ENCODE assay signal across 11 cellular contexts in genomic region chr12:88237954-88238353, GRCh38.
DNase-seq lines count a peak whose midpoint lies in the region; ATAC-seq, FAIRE-seq and TF ChIP-seq lines count a peak whose summit lies in the region.
"Had no signal": no experiment of that assay in that cellular context is flagged by ENCODE, and none has a peak within 500 bp of the region (broad histone marks: within the 10 kb centered on the region; RNA-seq: fewer than 3 reads in every experiment).

No MANE protein-coding gene starts in this region.

- H3K27me3 Mint-ChIP-seq in astrocyte (ENCODE audit: low read depth, unreplicated experiment) = no peaks in the 10 kb centered on the region

- peak overlapping the region; percentile 61 for H2AFZ ChIP-seq in astrocyte (ENCODE audit: low read depth, low read length)

- H3K4me3 ChIP-seq in astrocyte (ENCODE audit: insufficient read depth, low read depth, low read length) = no peak overlapping the region
- H3K4me3 ChIP-seq: BLaER1 had no signal

- no peak for TF ChIP-seq CTCF in astrocyte (IDR thresholded peaks at IDR 0.05; ENCODE audit: insufficient read depth, low read depth, low read length)

- H3K9me3 ChIP-seq in astrocyte (ENCODE audit: insufficient read depth, low read depth, low read length) = no peaks in the 10 kb centered on the region
- H3K9me3 ChIP-seq: BLaER1 had no signal

- H3K9ac ChIP-seq in astrocyte (ENCODE audit: low read length) = no peak overlapping the region
- H3K9ac ChIP-seq: BLaER1 had no signal

- H3K4me2 ChIP-seq in astrocyte (ENCODE audit: low read length) = peak overlapping the region; percentile 45
- H3K4me2 ChIP-seq: BLaER1 had no signal

- H3K27ac Mint-ChIP-seq in activated naive CD4-positive, alpha-beta T cell treated with anti-CD3 and anti-CD28 coated beads, Interleukin-2, amount 50 U/mL, for 72 hours = peak overlapping the region; percentile 17 to 64
- peak overlapping the region; percentile 77 for H3K27ac Mint-ChIP-seq in astrocyte (ENCODE audit: unreplicated experiment)
- H3K27ac Mint-ChIP-seq: activated CD4-positive, alpha-beta T cell treated with anti-CD3 and anti-CD28 coated beads, Interleukin-2, amount 10 ng/mL, durations not matched to agents 7 days and 5 days had no signal

- no peaks in the 10 kb centered on the region for H4K20me1 ChIP-seq in astrocyte (ENCODE audit: insufficient read depth, low read length)
- H4K20me1 ChIP-seq: BLaER1 had no signal

- no peaks in the 10 kb centered on the region for H3K27me3 ChIP-seq in astrocyte (ENCODE audit: insufficient read depth, low read length)
- H3K27me3 ChIP-seq: BLaER1 had no signal

- H3K4me3 Mint-ChIP-seq in astrocyte (ENCODE audit: unreplicated experiment) = no peak overlapping the region
- H3K4me3 Mint-ChIP-seq: activated CD4-positive, alpha-beta T cell treated with anti-CD3 and anti-CD28 coated beads, Interleukin-2, amount 10 ng/mL, durations not matched to agents 7 days and 5 days had no signal

- FAIRE-seq in astrocyte (lab: Jason Lieb, UNC) = no peak

- peaks cover 14% of the 10 kb centered on the region for H3K4me1 ChIP-seq in astrocyte (ENCODE audit: insufficient read depth, low read length)
- H3K4me1 ChIP-seq: BLaER1 had no signal

- peaks cover 32% of the 10 kb centered on the region for H3K4me1 Mint-ChIP-seq in astrocyte (ENCODE audit: low read depth, unreplicated experiment)

- H3K79me2 ChIP-seq in astrocyte (ENCODE audit: insufficient read depth, low read length) = no peaks in the 10 kb centered on the region

- peaks cover 0 to 14% of the 10 kb centered on the region in 2 donors for H3K36me3 Mint-ChIP-seq in activated naive CD4-positive, alpha-beta T cell treated with anti-CD3 and anti-CD28 coated beads, Interleukin-2, amount 50 U/mL, for 72 hours
- no peaks in the 10 kb centered on the region for H3K36me3 Mint-ChIP-seq in astrocyte (ENCODE audit: low read depth, unreplicated experiment)

- H3K36me3 ChIP-seq in astrocyte (ENCODE audit: insufficient read depth, low read length) = no peaks in the 10 kb centered on the region
- H3K36me3 ChIP-seq: BLaER1 had no signal

- H3K27ac ChIP-seq in astrocyte (ENCODE audit: low read depth, low read length) = peak overlapping the region; percentile 53
- H3K27ac ChIP-seq: BLaER1 had no signal

- DNase-seq in activated naive CD4-positive, alpha-beta T cell treated with anti-CD3 and anti-CD28 coated beads, Interleukin-2, amount 50 U/mL, for 72 hours (ENCODE audit: low spot score in 2 of 2) = no peak
- DNase-seq in activated naive CD4-positive, alpha-beta T cell treated with Interleukin-2 at 50 U/mL for 16 hours = no peak
- peak; percentile 74 for DNase-seq in astrocyte (ENCODE audit: low read depth)
- no peak for DNase-seq in stimulated activated naive CD8-positive, alpha-beta T cell treated with anti-CD3 and anti-CD28 coated beads, Interleukin-15, Interleukin-2, amounts not matched to agents 100 U/mL and 50 U/mL, for 24 hours
- no peak for DNase-seq in NCI-H1105 treated with DMSO at 0.1 percent for 48 hours (lab: John Stamatoyannopoulos, UW)
- DNase-seq in occipital lobe (lab: John Stamatoyannopoulos, UW) = no peak
- no peak for DNase-seq in NCI-H2171 treated with DMSO at 0.1 percent for 48 hours (lab: John Stamatoyannopoulos, UW)
- DNase-seq: activated CD4-positive, alpha-beta T cell treated with anti-CD3 and anti-CD28 coated beads, Interleukin-2, amount 10 ng/mL, durations not matched to agents 7 days and 5 days; NCI-H82 had no signal

- ATAC-seq in activated naive CD4-positive, alpha-beta T cell treated with anti-CD3 and anti-CD28 coated beads, Interleukin-2, amount 50 U/mL, for 72 hours = peak in 1 of 2 donors; percentile 45
- ATAC-seq in HG03520 (IDR thresholded peaks at IDR 0.05; ENCODE audit: unreplicated experiment) = peak; percentile 56
- peak; percentile 53 for ATAC-seq in stimulated activated naive CD8-positive, alpha-beta T cell treated with anti-CD3 and anti-CD28 coated beads, Interleukin-15, Interleukin-2, amounts not matched to agents 100 U/mL and 50 U/mL, for 24 hours

- H3K9me3 Mint-ChIP-seq in activated naive CD4-positive, alpha-beta T cell treated with anti-CD3 and anti-CD28 coated beads, Interleukin-2, amount 50 U/mL, for 72 hours = peaks cover 4 to 6% of the 10 kb centered on the region in 2 donors
- no peaks in the 10 kb centered on the region for H3K9me3 Mint-ChIP-seq in astrocyte (ENCODE audit: unreplicated experiment)
